8 cellular contexts compared by ENCODE assay signal in genomic region chr15:74099963-74100733, GRCh38. TPM values are rescaled to one million over a fixed set of nuclear protein-coding genes. Genes with fewer than 3 reads are reported as not detected.
A peak's percentile ranks its signal among the peaks of the same experiment; 100 is the strongest.
DNase-seq lines count a peak whose midpoint lies in the region; ATAC-seq and TF ChIP-seq lines count a peak whose summit lies in the region.
"Not testable (repeated sequence)": the region's sequence is repeated elsewhere in the genome, so short reads cannot be mapped to it uniquely, and the experiment has no call there.

No MANE protein-coding gene starts in this region.

- peak; percentile 88 for DNase-seq in AG08395 (ENCODE audit: low spot score)
- peak; percentile 70 for DNase-seq in fibroblast of the conjunctiva (ENCODE audit: low read depth)
- peak; percentile 78 to 92 for DNase-seq in mesothelial cell of epicardium (ENCODE audit: low spot score in 2 of 2, unreplicated experiment in 2 of 2)
- DNase-seq in stimulated activated CD4-positive, alpha-beta T cell treated with anti-CD3 and anti-CD28 coated beads, Interleukin-1b, Interleukin-23, amount 100 ng/mL, for 48 hours: peak; percentile 87

- H3K4me1 Mint-ChIP-seq in activated naive CD4-positive, alpha-beta T cell treated with anti-CD3 and anti-CD28 coated beads, Interleukin-2, amount 50 U/mL, for 24 hours; mesothelial cell of epicardium: not testable (repeated sequence)

- peak; percentile 31 for TF ChIP-seq POLR2A in GM19193 (IDR thresholded peaks at IDR 0.05; ENCODE audit: extremely low read depth, insufficient read depth, insufficient read length)

- not testable (repeated sequence) for H3K27me3 Mint-ChIP-seq in activated naive CD4-positive, alpha-beta T cell treated with anti-CD3 and anti-CD28 coated beads, Interleukin-2, amount 50 U/mL, for 24 hours; mesothelial cell of epicardium (ENCODE audit: low read depth)

- peak overlapping the region; percentile 97 for H3K27ac Mint-ChIP-seq in activated naive CD4-positive, alpha-beta T cell treated with anti-CD3 and anti-CD28 coated beads, Interleukin-2, amount 50 U/mL, for 24 hours
- peak overlapping the region; percentile 94 for H3K27ac Mint-ChIP-seq in mesothelial cell of epicardium

- peak overlapping the region; percentile 92 for H3K4me3 Mint-ChIP-seq in activated naive CD4-positive, alpha-beta T cell treated with anti-CD3 and anti-CD28 coated beads, Interleukin-2, amount 50 U/mL, for 24 hours
- peak overlapping the region; percentile 79 for H3K4me3 Mint-ChIP-seq in mesothelial cell of epicardium

- not testable (repeated sequence) for H3K9me3 Mint-ChIP-seq in activated naive CD4-positive, alpha-beta T cell treated with anti-CD3 and anti-CD28 coated beads, Interleukin-2, amount 50 U/mL, for 24 hours; mesothelial cell of epicardium

- TF ChIP-seq CTCF in mesothelial cell of epicardium (IDR thresholded peaks at IDR 0.05; ENCODE audit: unreplicated experiment): not testable (repeated sequence)

- H3K36me3 Mint-ChIP-seq in activated naive CD4-positive, alpha-beta T cell treated with anti-CD3 and anti-CD28 coated beads, Interleukin-2, amount 50 U/mL, for 24 hours; mesothelial cell of epicardium: not testable (repeated sequence)

- ATAC-seq in HG03135 (IDR thresholded peaks at IDR 0.05; ENCODE audit: unreplicated experiment) (peak; percentile 67), SK-N-SH treated with all-trans-retinoic acid at 6 μM for 48 hours (peak; percentile 95)

TF ChIP-seq in SK-N-SH treated with all-trans-retinoic acid at 6 μM for 48 hours, 23 proteins besides CTCF, POLR2A, EP300 and RAD21:
- 0 out of 2 replicates have a peak, but pooled peaks have one; percentile 58 for TF ChIP-seq CSDC2 (CRISPR knock-in tag; IDR thresholded peaks at IDR 0.05)
- peak; percentile 70; the same call in 1 of the 2 replicates for TF ChIP-seq TSHZ2 (CRISPR knock-in tag; IDR thresholded peaks at IDR 0.05)
TF ChIP-seq in SK-N-SH treated with all-trans-retinoic acid at 6 μM for 48 hours: peak in this region for 2; not testable (repeated sequence) for 21.

RNA-seq across cellular contexts. Expression of gene GOLGA6A, which starts 17.8 kb away (rescaled TPM):
- total RNA-seq in mesothelial cell of epicardium: 0.20 to 0.94 TPM (median 0.29 TPM) in 3 replicates

RNA-seq across cellular contexts. Expression of gene ISLR2, which starts 30.2 kb away (rescaled TPM):
- total RNA-seq in mesothelial cell of epicardium: 1.3 to 1.9 TPM (median 1.4 TPM) in 3 replicates

Comparison
In these comparisons a context has a peak if more than half of its experiments do, and no peak if none do; other contexts are left out.
1. Peak in every context shown above with its lines: DNase-seq and ATAC-seq.